8 cellular contexts compared by ENCODE assay signal in the genomic region with DNA sequence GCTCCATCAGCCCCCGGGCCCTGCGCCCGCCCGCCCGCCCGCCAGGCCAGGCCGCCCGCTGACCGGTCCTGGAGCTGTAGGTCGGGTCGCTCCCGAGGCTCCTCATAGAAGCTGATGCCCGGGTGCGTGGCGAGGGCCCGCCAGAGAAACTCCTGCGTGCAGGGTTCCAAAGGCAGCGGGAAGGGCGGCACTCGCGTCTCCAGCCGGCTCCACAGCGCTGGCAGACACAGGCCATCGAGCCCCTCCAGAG. TPM values are rescaled to one million over a fixed set of nuclear protein-coding genes. Genes with fewer than 3 reads are reported as not detected.
DNase-seq lines count a peak whose midpoint lies in the region; ATAC-seq and TF ChIP-seq lines count a peak whose summit lies in the region.

No MANE protein-coding gene starts in this region.

- 0% methylated on average over 13 of the region's 24 CpGs for WGBS in smooth muscle cell (ENCODE audit: low lambda C conversion rate)

- peaks cover 47% of the 10 kb centered on the region for H4K20me1 ChIP-seq in smooth muscle cell (ENCODE audit: low read depth)

- peaks cover 53% of the 10 kb centered on the region for H3K79me2 ChIP-seq in smooth muscle cell (ENCODE audit: low read depth)

- ATAC-seq in GM18498 (IDR thresholded peaks at IDR 0.05; ENCODE audit: unreplicated experiment) = peak; percentile 28
- ATAC-seq in HG02798 (IDR thresholded peaks at IDR 0.05; ENCODE audit: poor library complexity, unreplicated experiment) = peak; percentile 25
- ATAC-seq in left ventricle myocardium superior = peak; percentile 64

- H3K4me1 ChIP-seq in smooth muscle cell (ENCODE audit: low read depth) = peaks cover 15% of the 10 kb centered on the region

- no peak for TF ChIP-seq CTCF in VCaP (conservative IDR thresholded peaks at IDR 0.05)
- no peak for TF ChIP-seq CTCF in smooth muscle cell (IDR thresholded peaks at IDR 0.05; ENCODE audit: borderline replicate concordance, insufficient read depth, poor library complexity, severe bottlenecking)

- H3K9me3 ChIP-seq in smooth muscle cell (replicated peaks; ENCODE audit: low read depth) = no peaks in the 10 kb centered on the region

- intact Hi-C loops in left ventricle myocardium superior (cut with micrococcal nuclease) = no loop called here

- peak overlapping the region; percentile 63 for H3K4me3 ChIP-seq in smooth muscle cell

- peaks cover 6% of the 10 kb centered on the region for H3K36me3 ChIP-seq in smooth muscle cell (ENCODE audit: low read depth)

- peak overlapping the region; percentile 74 for H3K9ac ChIP-seq in smooth muscle cell (ENCODE audit: low read depth)

- peaks cover 8% of the 10 kb centered on the region for H3F3A ChIP-seq in smooth muscle cell (ENCODE audit: low read depth)

- peak overlapping the region; percentile 90 for H3K4me2 ChIP-seq in smooth muscle cell

- H3K27ac ChIP-seq in VCaP (peak overlapping the region; percentile 65), smooth muscle cell (ENCODE audit: low read depth) (peak overlapping the region; percentile 39)

- DNase-seq in left ventricle myocardium superior (no peak), smooth muscle cell (lab: John Stamatoyannopoulos, UW; ENCODE audit: unreplicated experiment) (no peak), NCI-H2227 (lab: John Stamatoyannopoulos, UW; ENCODE audit: unreplicated experiment) (no peak), NCI-H2227 treated with DMSO at 0.1 percent for 48 hours (lab: John Stamatoyannopoulos, UW) (no peak), NCI-H1417 treated with DMSO at 0.1 percent for 48 hours (lab: John Stamatoyannopoulos, UW) (no peak)

- peak overlapping the region; percentile 72 for H2AFZ ChIP-seq in smooth muscle cell (ENCODE audit: low read depth)

- H3K27me3 ChIP-seq in smooth muscle cell (ENCODE audit: low read depth) = no peaks in the 10 kb centered on the region

RNA-seq across cellular contexts. Expression of gene GTF3C1, which starts 0.2 kb away (rescaled TPM):
- total RNA-seq in left ventricle myocardium superior (56.4 TPM), smooth muscle cell (61.9 and 78.5 TPM in 2 replicates)
- polyA plus RNA-seq in smooth muscle cell = 47.1 and 47.6 TPM in 2 replicates

RNA-seq across cellular contexts. Expression of gene KATNIP, which starts 0.4 kb away (rescaled TPM):
- total RNA-seq in left ventricle myocardium superior (12.7 TPM), smooth muscle cell (8.6 and 12.4 TPM in 2 replicates)
- 5.2 and 9.8 TPM in 2 replicates for polyA plus RNA-seq in smooth muscle cell
